ENCODE assay signal across 9 cellular contexts in the genomic region with DNA sequence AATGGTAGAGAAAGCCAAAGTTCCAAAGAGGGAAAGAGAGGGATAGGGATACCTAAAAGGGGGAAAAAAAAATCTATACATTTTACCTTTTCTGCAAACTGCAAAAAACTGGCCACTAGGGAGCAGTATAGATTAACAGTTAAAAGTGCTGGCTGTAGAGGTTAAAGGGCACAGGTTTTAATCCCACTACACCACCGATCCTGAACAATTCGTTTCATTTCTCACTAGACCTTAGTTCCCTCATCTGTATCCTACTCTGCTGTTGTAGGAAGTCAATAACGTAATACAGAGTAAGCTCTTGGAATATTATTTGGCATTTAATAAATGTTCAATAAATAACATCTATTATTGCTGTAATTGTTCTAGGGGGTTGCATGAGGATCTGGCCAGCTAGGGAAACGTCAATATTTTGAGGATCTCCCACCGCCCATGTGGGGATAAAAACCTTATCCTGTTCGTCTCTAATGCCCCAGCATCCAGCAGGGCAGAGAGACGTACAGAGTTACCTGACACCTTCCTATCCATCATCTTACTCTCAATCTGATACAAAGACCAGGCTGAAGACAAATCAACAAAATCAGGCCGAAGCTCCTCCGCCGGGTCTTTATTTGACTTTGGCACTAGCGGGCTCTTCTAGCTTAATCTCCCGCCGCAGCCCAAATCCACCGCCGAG. TPM values are rescaled to one million over a fixed set of nuclear protein-coding genes. Genes with fewer than 3 reads are reported as not detected.
DNase-seq lines count a peak whose midpoint lies in the region; ATAC-seq and TF ChIP-seq lines count a peak whose summit lies in the region.
"Had no signal": no experiment of that assay in that cellular context is flagged by ENCODE, and none has a peak within 500 bp of the region (broad histone marks: within the 10 kb centered on the region; RNA-seq: fewer than 3 reads in every experiment).

No MANE protein-coding gene starts in this region.

- H3K27me3 ChIP-seq in gastrocnemius medialis: no peaks in the 10 kb centered on the region

- no peak overlapping the region for H3K4me3 Mint-ChIP-seq in MCF 10A (ENCODE audit: unreplicated experiment)
- H3K4me3 Mint-ChIP-seq: dendritic cell treated with granulocyte-macrophage colony-stimulating factor and Interleukin-4, amounts not matched to agents 40 ng/mL and 50 ng/mL, for 4 days had no signal

- H3K27ac Mint-ChIP-seq in MCF 10A (ENCODE audit: low read depth, unreplicated experiment): no peak overlapping the region
- H3K27ac Mint-ChIP-seq: dendritic cell treated with granulocyte-macrophage colony-stimulating factor and Interleukin-4, amounts not matched to agents 40 ng/mL and 50 ng/mL, for 4 days had no signal

- TF ChIP-seq CTCF in MCF 10A (IDR thresholded peaks at IDR 0.05; ENCODE audit: unreplicated experiment) (peak; percentile 55), gastrocnemius medialis (IDR thresholded peaks at IDR 0.05 in 4 of 5, conservative IDR thresholded peaks at IDR 0.05 in 1 of 5) (peak; percentile 64 to 77 (median 73))

- H3K4me3 ChIP-seq in iPS-18c (ENCODE audit: insufficient read depth, low read depth, low read length) (peak overlapping the region; percentile 97), gastrocnemius medialis (peak overlapping the region; percentile 63 to 89 (median 82))

- no peak for TF ChIP-seq POLR2A in gastrocnemius medialis (IDR thresholded peaks at IDR 0.05)

- peak; percentile 81 for DNase-seq in DMS 273 (lab: John Stamatoyannopoulos, UW; ENCODE audit: unreplicated experiment)
- DNase-seq in GM19240 (ENCODE audit: insufficient read length, low spot score): peak; percentile 29
- DNase-seq in HT-29 (ENCODE audit: low spot score): peak; percentile 83
- peak; percentile 40 to 75 for DNase-seq in NOMO-1 (lab: John Stamatoyannopoulos, UW; ENCODE audit: unreplicated experiment in 2 of 2)
- DNase-seq in MCF 10A (ENCODE audit: unreplicated experiment): peak; percentile 72
- DNase-seq in gastrocnemius medialis: no peak
- DNase-seq in HK-2 (ENCODE audit: unreplicated experiment): no peak

- BruUV-seq in MCF 10A (replicated peaks; lab: Mats Ljungman, UMichigan): no TSS peak

- peaks cover 12 to 22% of the 10 kb centered on the region in 2 donors for H3K4me1 ChIP-seq in gastrocnemius medialis

- H3K36me3 Mint-ChIP-seq in MCF 10A (ENCODE audit: insufficient read depth, unreplicated experiment): peaks cover 64% of the 10 kb centered on the region

- H3K4me1 Mint-ChIP-seq in MCF 10A (ENCODE audit: insufficient read depth, unreplicated experiment): peaks cover 12% of the 10 kb centered on the region

- intact Hi-C loops in MCF 10A (cut with micrococcal nuclease) (loop anchor here (1.0 to 2.0 kb wide), 2 partner anchors 124 to 127 kb away; a partner anchor contains a TSS), gastrocnemius medialis (cut with DNase I; ENCODE audit: low total_unique reads) (loop anchor here (1.0 to 10.0 kb wide), 10 partner anchors 53 to 1790 kb away; a partner anchor contains a TSS)

- POLR2A ChIA-PET in MCF 10A (lab: Yijun Ruan, JAX): interaction anchor here (0.6 to 8.1 kb wide), 30 partner anchors 9 to 895 kb away, joined by 3 to 99 read pairs (median 4); a partner anchor contains a TSS

- H3K9me3 Mint-ChIP-seq in MCF 10A (ENCODE audit: unreplicated experiment): no peaks in the 10 kb centered on the region
- H3K9me3 Mint-ChIP-seq: dendritic cell treated with granulocyte-macrophage colony-stimulating factor and Interleukin-4, amounts not matched to agents 40 ng/mL and 50 ng/mL, for 4 days had no signal

- in situ Hi-C loops in gastrocnemius medialis (cut with MboI; ENCODE audit: low sequenced_read_pairs in 4 of 4): loop anchor here in 3 of 4 donors (5.0 to 25.0 kb wide), 5 partner anchors 60 to 388 kb away; a partner anchor contains a TSS

- peak; percentile 50 to 57 for ATAC-seq in gastrocnemius medialis

- CTCF ChIA-PET in MCF 10A (lab: Yijun Ruan, JAX): interaction anchor here (0.6 to 7.2 kb wide), 43 partner anchors 8 to 1000 kb away, joined by 3 to 141 read pairs (median 4); a partner anchor contains a TSS

- H3K36me3 ChIP-seq in gastrocnemius medialis: peaks cover 0 to 63% of the 10 kb centered on the region in 2 donors

- H3K27me3 Mint-ChIP-seq in MCF 10A (ENCODE audit: insufficient read depth, unreplicated experiment): no peaks in the 10 kb centered on the region
- H3K27me3 Mint-ChIP-seq: dendritic cell treated with granulocyte-macrophage colony-stimulating factor and Interleukin-4, amounts not matched to agents 40 ng/mL and 50 ng/mL, for 4 days had no signal

- no peaks in the 10 kb centered on the region for H3K9me3 ChIP-seq in iPS-18c (ENCODE audit: control insufficient read depth, insufficient read depth, low read length)
- H3K9me3 ChIP-seq in gastrocnemius medialis: no peaks in the 10 kb centered on the region

- peak overlapping the region; percentile 84 to 94 (median 93) for H3K27ac ChIP-seq in gastrocnemius medialis

RNA-seq across cellular contexts. Expression of a gene that starts 0.8 kb away (rescaled TPM):
- 20.2 and 22.6 TPM in 2 replicates for total RNA-seq in HT-29 (2014; rRNA removed; shearing (Covaris generic))
- total RNA-seq in MCF 10A (2022) (51.6 and 64.8 TPM in 2 replicates), gastrocnemius medialis (10 to 100 TPM; 16.7 to 34.0 (median 28.3) TPM)

RNA-seq across cellular contexts. Expression of a gene that starts 0.8 kb away (rescaled TPM):
- total RNA-seq in HT-29 (2014; rRNA removed; shearing (Covaris generic)): 21.3 and 21.8 TPM in 2 replicates
- total RNA-seq in MCF 10A (2022) (35.6 and 37.3 TPM in 2 replicates), gastrocnemius medialis (10 to 100 TPM; 14.0 to 19.6 (median 16.4) TPM)

RNA-seq across cellular contexts. Expression of a gene that starts 28.6 kb away (rescaled TPM):
- 6.1 and 7.1 TPM in 2 replicates for total RNA-seq in HT-29 (2014; rRNA removed; shearing (Covaris generic))
- total RNA-seq in MCF 10A (2022) (not detected in 2 replicates), gastrocnemius medialis (not detected)

RNA-seq across cellular contexts. Expression of a gene that starts 53.3 kb away (rescaled TPM):
- total RNA-seq in HT-29 (2014; rRNA removed; shearing (Covaris generic)): 13.4 TPM in 2 replicates
- total RNA-seq in MCF 10A (2022) (56.3 and 69.4 TPM in 2 replicates), gastrocnemius medialis (1 to 10 TPM; 2.9 to 5.6 (median 4.3) TPM)

RNA-seq across cellular contexts. Expression of a gene that starts 53.5 kb away (rescaled TPM):
- total RNA-seq in HT-29 (2014; rRNA removed; shearing (Covaris generic)): 14.7 and 16.0 TPM in 2 replicates
- total RNA-seq in MCF 10A (2022) (32.2 and 32.6 TPM in 2 replicates), gastrocnemius medialis (10 to 100 TPM; 13.3 to 17.5 (median 14.5) TPM)

Comparison
In these comparisons a context has a peak if more than half of its experiments do, and no peak if none do; other contexts are left out.
1. DNase-seq: peak in DMS 273 (single experiment), GM19240 (single experiment), HT-29 (single experiment), NOMO-1 (2 of 2) and MCF 10A (single experiment); none in gastrocnemius medialis (0 of 2) and HK-2 (single experiment).